ENCODE assay signal across 8 cellular contexts in the genomic region with DNA sequence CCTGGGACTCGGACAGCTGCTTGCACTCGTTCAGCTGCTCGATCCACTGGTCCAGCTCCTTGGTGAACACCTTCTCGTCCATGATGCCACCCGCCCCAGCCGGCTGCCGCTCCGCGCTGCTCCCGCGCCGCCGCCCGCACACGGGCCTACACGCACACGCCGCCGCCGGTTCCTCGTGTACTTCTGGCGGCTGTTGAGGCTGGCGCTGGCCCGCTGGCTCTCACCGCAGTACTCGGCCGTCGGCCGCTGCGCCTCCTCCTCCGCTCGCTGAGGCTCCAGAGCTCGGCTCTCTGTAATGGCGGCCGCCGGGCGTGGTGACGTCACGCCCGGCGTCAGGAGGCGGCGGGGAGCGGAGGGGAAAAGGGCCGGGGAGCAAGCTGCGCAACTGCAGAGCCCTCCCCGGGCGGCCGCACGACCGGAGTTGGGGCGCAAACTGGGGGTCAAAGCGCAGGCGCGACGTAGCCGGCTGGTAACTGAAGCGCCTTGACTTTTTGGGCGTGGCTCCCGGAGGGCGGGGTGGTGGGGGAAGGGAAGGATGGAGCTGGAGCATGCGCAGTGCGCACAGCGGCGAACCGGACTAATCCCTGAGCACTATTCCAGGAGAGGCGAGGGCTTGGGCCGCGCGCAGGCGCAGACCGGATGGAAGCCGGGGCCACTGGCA.
A peak's percentile ranks its signal among the peaks of the same experiment; 100 is the strongest.
DNase-seq lines count a peak whose midpoint lies in the region; ATAC-seq and TF ChIP-seq lines count a peak whose summit lies in the region.

A gene (minus strand): TSS at position 294 of the 661 bp plus-strand sequence. CDS start 212 bp downstream, at position 82.

- TF ChIP-seq CTCF in AG09319 (IDR thresholded peaks at IDR 0.05; ENCODE audit: low read depth, low read length) = no peak

- peak; percentile 76 for ATAC-seq in GM19035 (IDR thresholded peaks at IDR 0.05; ENCODE audit: unreplicated experiment)
- ATAC-seq in HG03354 (IDR thresholded peaks at IDR 0.05; ENCODE audit: poor library complexity, severe bottlenecking, unreplicated experiment) = peak; percentile 78
- peak; percentile 82 to 84 for ATAC-seq in activated CD4-positive, CD25-positive, alpha-beta regulatory T cell treated with anti-CD3 and anti-CD28 coated beads, Interleukin-2, amount 50 U/mL, for 24 hours

- DNase-seq in AG09319 (ENCODE audit: extremely low read depth, low read depth) (peak; percentile 98), NCI-H446 treated with DMSO at 0.1 percent for 48 hours (lab: John Stamatoyannopoulos, UW) (peak; percentile 93), cerebellar cortex (ENCODE audit: low spot score) (peak; percentile 97), islet precursor cell (peak; percentile 99)
- DNase-seq in stimulated activated CD4-positive, alpha-beta T cell treated with anti-CD3 and anti-CD28 coated beads, Interleukin-12 subunit alpha, Interleukin-12 subunit beta, amount 100 ng/mL, for 48 hours (ENCODE audit: low read depth in 2 of 3, low spot score in 1 of 3) = peak; percentile 98 to 99 (median 99)

Comparison
In these comparisons a context has a peak if more than half of its experiments do, and no peak if none do; other contexts are left out.
1. Peak in every context shown above with its lines: DNase-seq and ATAC-seq.